1 cellular context compared by ENCODE assay signal in the genomic region with DNA sequence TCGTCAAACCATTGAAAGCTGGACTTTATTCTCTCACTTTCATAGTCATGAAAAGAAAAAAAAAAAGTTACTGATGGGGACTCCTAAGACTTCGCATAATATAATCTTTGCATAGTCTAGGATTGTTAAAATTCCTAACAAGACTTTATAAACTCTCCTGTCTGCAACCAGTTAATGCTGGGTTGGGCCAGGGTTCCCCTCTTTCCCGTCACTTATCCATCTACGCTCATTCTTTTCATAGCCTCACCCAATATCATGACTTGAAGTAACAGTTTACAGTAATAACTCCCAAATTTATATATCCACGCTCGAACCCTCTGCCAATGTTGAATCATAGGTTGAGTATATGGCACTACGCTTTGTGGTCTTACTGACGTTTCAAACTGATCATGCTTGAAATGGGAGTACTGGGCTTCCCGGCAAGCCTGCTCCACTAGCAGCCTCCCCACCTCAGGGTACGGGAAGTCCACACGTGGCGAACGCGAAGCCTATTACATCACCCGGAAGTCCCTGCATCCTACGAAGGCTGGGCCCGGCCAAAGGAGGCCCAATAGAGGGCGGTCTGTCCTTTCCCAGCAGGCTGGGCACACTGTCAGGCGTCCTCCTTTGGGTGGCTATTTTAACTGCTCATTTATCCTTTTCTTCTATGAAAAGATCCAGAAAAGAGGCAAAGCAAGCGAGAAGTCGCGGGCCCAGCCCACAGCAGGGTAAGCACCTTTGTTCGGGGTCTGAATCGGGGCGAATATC.
A peak's percentile ranks its signal among the peaks of the same experiment; 100 is the strongest.
TF ChIP-seq lines count a peak whose summit lies in the region.

No MANE protein-coding gene starts in this region.

TF ChIP-seq in Ishikawa, 13 proteins besides CTCF, POLR2A, EP300 and RAD21:
- TF ChIP-seq TCF12 (IDR thresholded peaks at IDR 0.05; ENCODE audit: low read depth) (peak; percentile 67), TAF1 (IDR thresholded peaks at IDR 0.05; ENCODE audit: low read depth) (peak; percentile 72), CEBPB (IDR thresholded peaks at IDR 0.05) (peak; percentile 80), EGR1 (IDR thresholded peaks at IDR 0.05) (no peak), YY1 (IDR thresholded peaks at IDR 0.05; ENCODE audit: low read depth) (0 out of 2 replicates have a peak, but pooled peaks have one; percentile 33), ZBTB7A (IDR thresholded peaks at IDR 0.05; ENCODE audit: low read depth) (no peak), NFIC (IDR thresholded peaks at IDR 0.05) (0 out of 2 replicates have a peak, but pooled peaks have one; percentile 5), CREB1 (IDR thresholded peaks at IDR 0.05; ENCODE audit: low read depth) (no peak), FOXM1 (IDR thresholded peaks at IDR 0.05; ENCODE audit: borderline replicate concordance, low read depth) (no peak), TEAD4 (IDR thresholded peaks at IDR 0.05) (no peak)
- TF ChIP-seq, protein P1, sequence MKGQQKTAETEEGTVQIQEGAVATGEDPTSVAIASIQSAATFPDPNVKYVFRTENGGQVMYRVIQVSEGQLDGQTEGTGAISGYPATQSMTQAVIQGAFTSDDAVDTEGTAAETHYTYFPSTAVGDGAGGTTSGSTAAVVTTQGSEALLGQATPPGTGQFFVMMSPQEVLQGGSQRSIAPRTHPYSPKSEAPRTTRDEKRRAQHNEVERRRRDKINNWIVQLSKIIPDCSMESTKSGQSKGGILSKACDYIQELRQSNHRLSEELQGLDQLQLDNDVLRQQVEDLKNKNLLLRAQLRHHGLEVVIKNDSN (IDR thresholded peaks at IDR 0.05), result peak; percentile 78
- TF ChIP-seq, protein P2, sequence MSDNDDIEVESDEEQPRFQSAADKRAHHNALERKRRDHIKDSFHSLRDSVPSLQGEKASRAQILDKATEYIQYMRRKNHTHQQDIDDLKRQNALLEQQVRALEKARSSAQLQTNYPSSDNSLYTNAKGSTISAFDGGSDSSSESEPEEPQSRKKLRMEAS (IDR thresholded peaks at IDR 0.05), result peak; percentile 100
- TF ChIP-seq, protein P3, sequence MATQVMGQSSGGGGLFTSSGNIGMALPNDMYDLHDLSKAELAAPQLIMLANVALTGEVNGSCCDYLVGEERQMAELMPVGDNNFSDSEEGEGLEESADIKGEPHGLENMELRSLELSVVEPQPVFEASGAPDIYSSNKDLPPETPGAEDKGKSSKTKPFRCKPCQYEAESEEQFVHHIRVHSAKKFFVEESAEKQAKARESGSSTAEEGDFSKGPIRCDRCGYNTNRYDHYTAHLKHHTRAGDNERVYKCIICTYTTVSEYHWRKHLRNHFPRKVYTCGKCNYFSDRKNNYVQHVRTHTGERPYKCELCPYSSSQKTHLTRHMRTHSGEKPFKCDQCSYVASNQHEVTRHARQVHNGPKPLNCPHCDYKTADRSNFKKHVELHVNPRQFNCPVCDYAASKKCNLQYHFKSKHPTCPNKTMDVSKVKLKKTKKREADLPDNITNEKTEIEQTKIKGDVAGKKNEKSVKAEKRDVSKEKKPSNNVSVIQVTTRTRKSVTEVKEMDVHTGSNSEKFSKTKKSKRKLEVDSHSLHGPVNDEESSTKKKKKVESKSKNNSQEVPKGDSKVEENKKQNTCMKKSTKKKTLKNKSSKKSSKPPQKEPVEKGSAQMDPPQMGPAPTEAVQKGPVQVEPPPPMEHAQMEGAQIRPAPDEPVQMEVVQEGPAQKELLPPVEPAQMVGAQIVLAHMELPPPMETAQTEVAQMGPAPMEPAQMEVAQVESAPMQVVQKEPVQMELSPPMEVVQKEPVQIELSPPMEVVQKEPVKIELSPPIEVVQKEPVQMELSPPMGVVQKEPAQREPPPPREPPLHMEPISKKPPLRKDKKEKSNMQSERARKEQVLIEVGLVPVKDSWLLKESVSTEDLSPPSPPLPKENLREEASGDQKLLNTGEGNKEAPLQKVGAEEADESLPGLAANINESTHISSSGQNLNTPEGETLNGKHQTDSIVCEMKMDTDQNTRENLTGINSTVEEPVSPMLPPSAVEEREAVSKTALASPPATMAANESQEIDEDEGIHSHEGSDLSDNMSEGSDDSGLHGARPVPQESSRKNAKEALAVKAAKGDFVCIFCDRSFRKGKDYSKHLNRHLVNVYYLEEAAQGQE (IDR thresholded peaks at IDR 0.05; ENCODE audit: low read depth), result no peak
